In the genomic region with DNA sequence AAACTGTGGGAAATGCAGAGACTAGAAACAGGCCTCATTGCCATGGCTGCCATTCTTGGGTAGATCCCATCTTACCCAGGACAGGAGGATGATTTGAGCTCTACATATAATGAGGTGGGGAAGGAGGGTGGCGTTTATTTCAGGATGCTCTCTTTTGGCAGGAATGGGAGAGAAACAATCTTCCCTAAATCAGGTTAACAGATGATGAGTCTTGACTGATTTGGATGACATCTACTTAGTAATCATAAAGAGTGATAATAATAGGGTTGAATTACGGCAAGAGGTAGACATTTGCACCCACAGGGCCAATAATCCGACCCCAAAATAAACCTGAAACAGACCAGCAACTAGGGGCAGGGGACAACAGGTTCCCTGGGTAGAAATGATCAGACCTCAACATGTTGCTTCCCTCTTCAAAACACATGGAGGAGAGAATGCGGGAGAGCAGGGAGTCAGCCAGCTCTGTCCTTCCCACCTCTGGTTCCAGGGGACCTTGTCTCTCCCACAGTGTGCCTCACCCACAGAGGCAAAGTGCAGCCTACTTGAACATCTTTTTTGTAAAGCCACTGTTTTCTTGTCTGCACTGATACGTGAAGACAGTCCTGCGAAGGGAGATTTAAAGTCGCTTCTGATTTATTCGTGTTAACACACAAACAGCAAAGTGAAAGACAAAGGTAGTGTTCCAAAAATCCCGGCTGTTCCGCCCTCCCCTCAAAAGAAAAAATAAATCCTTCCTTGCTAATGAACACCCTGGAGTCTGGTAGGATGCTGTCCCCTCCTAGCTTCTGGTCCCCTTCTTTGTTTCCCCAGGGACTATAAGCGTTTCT, we compare ENCODE assay signal across 1 cellular context.
TF ChIP-seq lines count a peak whose summit lies in the region.

No MANE protein-coding gene starts in this region.

TF ChIP-seq in HepG2, 621 proteins besides CTCF, POLR2A, EP300 and RAD21 (continued from another document):
- no peak for TF ChIP-seq ZNF142 (CRISPR knock-in tag; IDR thresholded peaks at IDR 0.05)
- TF ChIP-seq KDM4B (CRISPR knock-in tag; IDR thresholded peaks at IDR 0.05): no peak
- no peak for TF ChIP-seq ZNF333 (CRISPR knock-in tag; IDR thresholded peaks at IDR 0.05; ENCODE audit: borderline replicate concordance)
- TF ChIP-seq ZHX2 (IDR thresholded peaks at IDR 0.05; ENCODE audit: low read depth): no peak
- TF ChIP-seq ZHX2 (CRISPR knock-in tag; IDR thresholded peaks at IDR 0.05; ENCODE audit: borderline replicate concordance): no peak
- TF ChIP-seq SALL1 (CRISPR knock-in tag; IDR thresholded peaks at IDR 0.05): peak; percentile 17; the same call in 1 of the 2 replicates
- TF ChIP-seq, protein P1, sequence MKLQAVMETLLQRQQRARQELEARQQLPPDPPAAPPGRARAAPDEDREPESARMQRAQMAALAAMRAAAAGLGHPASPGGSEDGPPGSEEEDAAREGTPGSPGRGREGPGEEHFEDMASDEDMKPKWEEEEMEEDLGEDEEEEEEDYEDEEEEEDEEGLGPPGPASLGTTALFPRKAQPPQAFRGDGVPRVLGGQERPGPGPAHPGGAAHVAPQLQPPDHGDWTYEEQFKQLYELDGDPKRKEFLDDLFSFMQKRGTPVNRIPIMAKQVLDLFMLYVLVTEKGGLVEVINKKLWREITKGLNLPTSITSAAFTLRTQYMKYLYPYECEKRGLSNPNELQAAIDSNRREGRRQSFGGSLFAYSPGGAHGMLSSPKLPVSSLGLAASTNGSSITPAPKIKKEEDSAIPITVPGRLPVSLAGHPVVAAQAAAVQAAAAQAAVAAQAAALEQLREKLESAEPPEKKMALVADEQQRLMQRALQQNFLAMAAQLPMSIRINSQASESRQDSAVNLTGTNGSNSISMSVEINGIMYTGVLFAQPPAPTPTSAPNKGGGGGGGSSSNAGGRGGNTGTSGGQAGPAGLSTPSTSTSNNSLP (IDR thresholded peaks at IDR 0.05; ENCODE audit: low read depth, low read length): no peak
- peak; percentile 69 for TF ChIP-seq ZNF792 (CRISPR knock-in tag; IDR thresholded peaks at IDR 0.05)
- no peak for TF ChIP-seq KLF15 (CRISPR knock-in tag; IDR thresholded peaks at IDR 0.05; ENCODE audit: borderline replicate concordance)
- TF ChIP-seq, protein P2, sequence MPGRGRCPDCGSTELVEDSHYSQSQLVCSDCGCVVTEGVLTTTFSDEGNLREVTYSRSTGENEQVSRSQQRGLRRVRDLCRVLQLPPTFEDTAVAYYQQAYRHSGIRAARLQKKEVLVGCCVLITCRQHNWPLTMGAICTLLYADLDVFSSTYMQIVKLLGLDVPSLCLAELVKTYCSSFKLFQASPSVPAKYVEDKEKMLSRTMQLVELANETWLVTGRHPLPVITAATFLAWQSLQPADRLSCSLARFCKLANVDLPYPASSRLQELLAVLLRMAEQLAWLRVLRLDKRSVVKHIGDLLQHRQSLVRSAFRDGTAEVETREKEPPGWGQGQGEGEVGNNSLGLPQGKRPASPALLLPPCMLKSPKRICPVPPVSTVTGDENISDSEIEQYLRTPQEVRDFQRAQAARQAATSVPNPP (CRISPR knock-in tag; IDR thresholded peaks at IDR 0.05): peak; percentile 73; the same call in 1 of the 2 replicates
- TF ChIP-seq KDM2A (CRISPR knock-in tag; IDR thresholded peaks at IDR 0.05; ENCODE audit: borderline replicate concordance, low read depth): peak; percentile 25; the same call in 1 of the 2 replicates
- no peak for TF ChIP-seq KDM6A (CRISPR knock-in tag; IDR thresholded peaks at IDR 0.05; ENCODE audit: low read depth)
- no peak for TF ChIP-seq ZNF367 (CRISPR knock-in tag; IDR thresholded peaks at IDR 0.05; ENCODE audit: borderline replicate concordance)
- TF ChIP-seq, protein P3, sequence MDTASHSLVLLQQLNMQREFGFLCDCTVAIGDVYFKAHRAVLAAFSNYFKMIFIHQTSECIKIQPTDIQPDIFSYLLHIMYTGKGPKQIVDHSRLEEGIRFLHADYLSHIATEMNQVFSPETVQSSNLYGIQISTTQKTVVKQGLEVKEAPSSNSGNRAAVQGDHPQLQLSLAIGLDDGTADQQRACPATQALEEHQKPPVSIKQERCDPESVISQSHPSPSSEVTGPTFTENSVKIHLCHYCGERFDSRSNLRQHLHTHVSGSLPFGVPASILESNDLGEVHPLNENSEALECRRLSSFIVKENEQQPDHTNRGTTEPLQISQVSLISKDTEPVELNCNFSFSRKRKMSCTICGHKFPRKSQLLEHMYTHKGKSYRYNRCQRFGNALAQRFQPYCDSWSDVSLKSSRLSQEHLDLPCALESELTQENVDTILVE (CRISPR knock-in tag; IDR thresholded peaks at IDR 0.05): peak; percentile 64; the same call in 1 of the 2 replicates
- TF ChIP-seq SMAD3 (CRISPR knock-in tag; IDR thresholded peaks at IDR 0.05): no peak
- no peak for TF ChIP-seq KDM5B (CRISPR knock-in tag; IDR thresholded peaks at IDR 0.05; ENCODE audit: borderline replicate concordance)
- no peak for TF ChIP-seq IKZF1 (IDR thresholded peaks at IDR 0.05)
- no peak for TF ChIP-seq ATAD3A (CRISPR knock-in tag; IDR thresholded peaks at IDR 0.05)
- TF ChIP-seq MLLT10 (CRISPR knock-in tag; IDR thresholded peaks at IDR 0.05): no peak
- no peak for TF ChIP-seq CERS6 (CRISPR knock-in tag; IDR thresholded peaks at IDR 0.05)
- TF ChIP-seq ZNF558 (CRISPR knock-in tag; IDR thresholded peaks at IDR 0.05; ENCODE audit: borderline replicate concordance): 0 out of 2 replicates have a peak, but pooled peaks have one; percentile 41
- TF ChIP-seq MXI1 (IDR thresholded peaks at IDR 0.05; ENCODE audit: borderline replicate concordance, low read depth, low read length): peak; percentile 23; the same call in 1 of the 3 replicates
- TF ChIP-seq MTF2 (CRISPR knock-in tag; IDR thresholded peaks at IDR 0.05; ENCODE audit: borderline replicate concordance): no peak; the same call in 1 of the 2 replicates
- TF ChIP-seq MYC (CRISPR knock-in tag; IDR thresholded peaks at IDR 0.05; ENCODE audit: borderline replicate concordance): 0 out of 2 replicates have a peak, but pooled peaks have one; percentile 23
- peak; percentile 34; the same call in 1 of the 2 replicates for TF ChIP-seq MTERF4 (CRISPR knock-in tag; IDR thresholded peaks at IDR 0.05)
- no peak for TF ChIP-seq ZFP41 (CRISPR knock-in tag; IDR thresholded peaks at IDR 0.05; ENCODE audit: borderline replicate concordance)
- TF ChIP-seq MED8 (CRISPR knock-in tag; IDR thresholded peaks at IDR 0.05; ENCODE audit: insufficient replicate concordance): no peak
- TF ChIP-seq ZNF446 (CRISPR knock-in tag; IDR thresholded peaks at IDR 0.05): no peak
- TF ChIP-seq RBFOX2 (IDR thresholded peaks at IDR 0.05; ENCODE audit: low read depth, low read length): peak; percentile 75
- TF ChIP-seq ZNF768 (CRISPR knock-in tag; IDR thresholded peaks at IDR 0.05): no peak
- no peak for TF ChIP-seq ZZZ3 (CRISPR knock-in tag; IDR thresholded peaks at IDR 0.05; ENCODE audit: borderline replicate concordance)
- peak; percentile 60 for TF ChIP-seq AGO2 (optimal IDR thresholded peaks at IDR 0.05; ENCODE audit: low read depth, low read length)
- no peak for TF ChIP-seq ZNF563 (CRISPR knock-in tag; IDR thresholded peaks at IDR 0.05)
- TF ChIP-seq HHEX (CRISPR knock-in tag; IDR thresholded peaks at IDR 0.05): no peak
